24 cellular contexts compared by ENCODE assay signal in the genomic region with DNA sequence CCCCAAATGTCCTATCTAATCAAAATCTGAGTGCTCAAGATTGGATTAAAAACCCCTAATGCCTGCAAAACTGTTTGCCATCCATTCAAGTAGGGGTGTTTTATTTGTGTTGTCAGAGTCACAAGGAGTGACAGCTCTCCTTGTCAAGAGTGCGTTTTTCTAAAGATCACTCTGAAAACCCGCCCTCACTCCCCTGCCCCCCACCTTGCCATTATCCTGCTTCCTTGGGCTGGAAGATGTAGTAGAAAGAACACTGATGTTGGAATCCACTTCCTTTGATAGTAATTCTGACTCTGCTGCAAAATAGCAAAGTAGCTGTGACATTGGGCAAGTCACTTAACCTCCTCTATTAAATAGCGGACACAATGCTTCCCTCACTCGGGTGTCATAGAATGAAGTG.
"Had no signal": no experiment of that assay in that cellular context is flagged by ENCODE, and none has a peak within 500 bp of the region (broad histone marks: within the 10 kb centered on the region; RNA-seq: fewer than 3 reads in every experiment).

No MANE protein-coding gene starts in this region.

- H3K27me3 ChIP-seq: brain microvascular endothelial cell, esophagus muscularis mucosa, foreskin keratinocyte had no signal

- H3K36me3 ChIP-seq: brain microvascular endothelial cell, esophagus muscularis mucosa, gastrocnemius medialis, WERI-Rb-1 had no signal

- H3K9me3 ChIP-seq: gastrocnemius medialis had no signal

- DNase-seq: activated B cell treated with CpG ODN at 0.5 μM for 24 hours; activated CD4-positive, alpha-beta T cell treated with anti-CD3 and anti-CD28 coated beads for 48 hours; activated CD4-positive, alpha-beta T cell treated with anti-CD3 and anti-CD28 coated beads, Interleukin-2, amount 50 U/mL, for 1 hour; activated CD4-positive, alpha-beta T cell treated with anti-CD3 and anti-CD28 coated beads, Interleukin-2, amount 50 U/mL, for 48 hours; activated CD8-positive, alpha-beta memory T cell treated with anti-CD3 and anti-CD28 coated beads for 24 hours; activated CD8-positive, alpha-beta T cell treated with anti-CD3 and anti-CD28 coated beads for 36 hours; activated effector memory CD4-positive, alpha-beta T cell treated with Interleukin-2 at 50 U/mL for 16 hours; activated gamma-delta T cell treated with Interleukin-2 at 50 U/mL for 16 hours; activated naive CD4-positive, alpha-beta T cell treated with anti-CD3 and anti-CD28 coated beads, Interleukin-2, amount 50 U/mL, for 16 hours; activated naive CD4-positive, alpha-beta T cell treated with Interleukin-2 at 50 U/mL for 16 hours; activated T-cell treated with anti-CD3 and anti-CD28 coated beads, Interleukin-2, amount 50 U/mL, for 4 hours; amniotic stem cell; anterior cingulate cortex; brain microvascular endothelial cell; dorsolateral prefrontal cortex; effector memory CD4-positive, alpha-beta T cell; erythroblast; foreskin keratinocyte; gastrocnemius medialis; T-cell; T-helper 9 cell; WERI-Rb-1 had no signal

- H3K4me3 ChIP-seq: coronary artery, dorsolateral prefrontal cortex, esophagus muscularis mucosa, gastrocnemius medialis had no signal

- H3K4me1 ChIP-seq: esophagus muscularis mucosa, foreskin keratinocyte, gastrocnemius medialis had no signal

- H3K27ac ChIP-seq: brain microvascular endothelial cell, coronary artery, dorsolateral prefrontal cortex, esophagus muscularis mucosa, foreskin keratinocyte, gastrocnemius medialis, WERI-Rb-1 had no signal
